Comparison of ENCODE assay signal across 27 cellular contexts in the genomic region with DNA sequence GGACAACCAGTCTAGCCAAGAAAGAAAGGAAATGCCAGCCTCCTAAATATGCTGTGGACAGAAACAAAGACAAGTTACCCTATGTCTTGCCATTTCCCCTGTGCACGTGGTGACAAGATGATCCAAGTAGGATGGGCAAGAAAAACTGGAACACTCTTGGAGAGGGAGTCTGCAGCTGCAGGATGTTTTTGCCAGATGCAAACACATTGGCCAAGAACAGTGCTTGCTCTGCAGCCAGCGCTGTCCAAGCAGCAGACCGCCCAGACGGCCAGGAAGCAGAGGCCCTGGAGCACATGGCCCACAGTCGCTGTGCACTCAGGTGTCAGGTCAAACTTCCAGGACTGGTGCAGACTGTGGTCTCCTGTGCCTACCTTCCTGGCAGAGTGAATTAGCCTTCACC.
DNase-seq lines count a peak whose midpoint lies in the region; ATAC-seq and TF ChIP-seq lines count a peak whose summit lies in the region.
"Had no signal": no experiment of that assay in that cellular context is flagged by ENCODE, and none has a peak within 500 bp of the region (broad histone marks: within the 10 kb centered on the region; RNA-seq: fewer than 3 reads in every experiment).

No MANE protein-coding gene starts in this region.

- intact Hi-C loops in body of pancreas (cut with DNase I): no loop called here
- intact Hi-C loops in left ventricle myocardium superior (cut with micrococcal nuclease): no loop called here
- intact Hi-C loops in sciatic nerve (cut with DNase I): no loop called here

- H3K36me3 ChIP-seq in body of pancreas (replicated peaks in 1 of 2; ENCODE audit: insufficient read depth in 1 of 2, low read depth in 2 of 2): no peaks in the 10 kb centered on the region
- H3K36me3 ChIP-seq: colonic mucosa, lower lobe of right lung, thyroid gland had no signal

- H3K4me3 Mint-ChIP-seq in nephron progenitor cell: no peak overlapping the region
- H3K4me3 Mint-ChIP-seq: CD4-positive, alpha-beta memory T cell; natural killer cell treated with Interleukin-12 subunit alpha and Interleukin-12 subunit beta and Interleukin-15 and Interleukin-18, amount 100 ng/mL, for 72 hours; stimulated activated naive CD8-positive, alpha-beta T cell treated with anti-CD3 and anti-CD28 coated beads, Interleukin-15, amount 100 ng/mL, for 72 hours had no signal

- H3K27ac Mint-ChIP-seq in nephron progenitor cell: no peak overlapping the region
- H3K27ac Mint-ChIP-seq: activated naive CD4-positive, alpha-beta T cell treated with anti-CD3 and anti-CD28 coated beads, Interleukin-2, amount 50 U/mL, for 72 hours; CD4-positive, alpha-beta memory T cell; natural killer cell treated with Interleukin-12 subunit alpha and Interleukin-12 subunit beta and Interleukin-15 and Interleukin-18, amount 100 ng/mL, for 72 hours; stimulated activated naive CD8-positive, alpha-beta T cell treated with anti-CD3 and anti-CD28 coated beads, Interleukin-15, amount 100 ng/mL, for 72 hours had no signal

- H3K9me3 ChIP-seq in body of pancreas: peaks cover 0 to 4% (median 0%) of the 10 kb centered on the region in 3 donors
- H3K9me3 ChIP-seq: colonic mucosa, thyroid gland had no signal

- H3K9me3 Mint-ChIP-seq in nephron progenitor cell: peaks cover 14% of the 10 kb centered on the region
- H3K9me3 Mint-ChIP-seq: activated naive CD4-positive, alpha-beta T cell treated with anti-CD3 and anti-CD28 coated beads, Interleukin-2, amount 50 U/mL, for 72 hours; natural killer cell treated with Interleukin-12 subunit alpha and Interleukin-12 subunit beta and Interleukin-15 and Interleukin-18, amount 100 ng/mL, for 72 hours; stimulated activated naive CD8-positive, alpha-beta T cell treated with anti-CD3 and anti-CD28 coated beads, Interleukin-15, amount 100 ng/mL, for 72 hours had no signal

- TF ChIP-seq CTCF in C4-2B (conservative IDR thresholded peaks at IDR 0.05) (no peak), body of pancreas (IDR thresholded peaks at IDR 0.05) (no peak), nephron progenitor cell (IDR thresholded peaks at IDR 0.05) (no peak)

- H3K27me3 Mint-ChIP-seq in nephron progenitor cell (ENCODE audit: low read depth, poor library complexity): peaks cover 14% of the 10 kb centered on the region

- no peaks in the 10 kb centered on the region for H3K4me1 Mint-ChIP-seq in nephron progenitor cell
- H3K4me1 Mint-ChIP-seq: CD4-positive, alpha-beta memory T cell; stimulated activated naive CD8-positive, alpha-beta T cell treated with anti-CD3 and anti-CD28 coated beads, Interleukin-15, amount 100 ng/mL, for 72 hours had no signal

- no peak for TF ChIP-seq POLR2A in body of pancreas (IDR thresholded peaks at IDR 0.05)

- WGBS in body of pancreas, 2 donors: 22 to 60% methylated on average over 1 to 5 of the region's 5 CpGs

- H3K36me3 Mint-ChIP-seq in nephron progenitor cell (ENCODE audit: low read depth): no peaks in the 10 kb centered on the region
- H3K36me3 Mint-ChIP-seq: CD4-positive, alpha-beta memory T cell; natural killer cell treated with Interleukin-12 subunit alpha and Interleukin-12 subunit beta and Interleukin-15 and Interleukin-18, amount 100 ng/mL, for 72 hours had no signal

- no peak overlapping the region for H3K4me3 ChIP-seq in body of pancreas
- H3K4me3 ChIP-seq: A549, colonic mucosa, lower lobe of right lung, mucosa of descending colon, thyroid gland had no signal

- DNase-seq in body of pancreas: peak in 3 of 4 donors; percentile 5 to 12 (median 9)
- peak; percentile 76 for DNase-seq in left ventricle myocardium superior
- peak; percentile 64 for DNase-seq in sciatic nerve (ENCODE audit: low spot score)
- no peak for DNase-seq in nephron progenitor cell
- no peak for DNase-seq in NCI-H748 treated with DMSO at 0.1 percent for 48 hours (lab: John Stamatoyannopoulos, UW)
- DNase-seq in activated CD8-positive, alpha-beta memory T cell treated with anti-CD3 and anti-CD28 coated beads, Interleukin-2, amount 50 U/mL, for 48 hours: no peak
- no peak for DNase-seq in inferior parietal cortex (ENCODE audit: extremely low spot score)
- DNase-seq: activated CD4-positive, alpha-beta T cell treated with anti-CD3 and anti-CD28 coated beads for 48 hours; activated T-cell treated with anti-CD3 and anti-CD28 coated beads for 4 hours; AML-193; CD4-positive, alpha-beta memory T cell; colonic mucosa; effector CD4-positive, alpha-beta T cell; kidney; lower lobe of right lung; mucosa of descending colon; NCI-H1694 treated with DMSO at 0.1 percent for 48 hours; NCI-H524 treated with DMSO at 0.1 percent for 48 hours; NK-92 treated with Interleukin-12 subunit alpha and Interleukin-12 subunit beta, amount 100 ng/mL, for 24 hours; SHP77; stimulated activated CD4-positive, alpha-beta T cell treated with anti-CD3 and anti-CD28 coated beads, Interleukin-1b, Interleukin-23, amount 100 ng/mL, for 48 hours; stimulated activated naive CD8-positive, alpha-beta T cell treated with anti-CD3 and anti-CD28 coated beads, Interleukin-15, amount 100 ng/mL, for 72 hours had no signal

- no peaks in the 10 kb centered on the region for H3K4me1 ChIP-seq in body of pancreas
- H3K4me1 ChIP-seq: colonic mucosa had no signal

- H3K27ac ChIP-seq in C4-2B (peak overlapping the region; percentile 68), body of pancreas (no peak overlapping the region)
- H3K27ac ChIP-seq: A549, colonic mucosa, lower lobe of right lung, thyroid gland had no signal

- no peak for ATAC-seq in body of pancreas
- peak; percentile 98 for ATAC-seq in left ventricle myocardium superior
- ATAC-seq in sciatic nerve: peak; percentile 91
- ATAC-seq: A549; activated naive CD4-positive, alpha-beta T cell treated with anti-CD3 and anti-CD28 coated beads, Interleukin-2, amount 50 U/mL, for 72 hours; lower lobe of right lung; mucosa of descending colon; natural killer cell treated with Interleukin-12 subunit alpha and Interleukin-12 subunit beta and Interleukin-15 and Interleukin-18, amount 100 ng/mL, for 72 hours; stimulated activated naive CD8-positive, alpha-beta T cell treated with anti-CD3 and anti-CD28 coated beads, Interleukin-15, amount 100 ng/mL, for 72 hours had no signal

- peaks cover 0 to 5% of the 10 kb centered on the region in 2 donors for H3K27me3 ChIP-seq in body of pancreas
- H3K27me3 ChIP-seq: colonic mucosa, thyroid gland had no signal

Comparison
In these comparisons a context has a peak if more than half of its experiments do, and no peak if none do; other contexts are left out.
1. DNase-seq: peak in body of pancreas (3 of 4), left ventricle myocardium superior (single experiment) and sciatic nerve (single experiment); none in nephron progenitor cell (single experiment), NCI-H748 treated with DMSO at 0.1 percent for 48 hours (single experiment), activated CD8-positive, alpha-beta memory T cell treated with anti-CD3 and anti-CD28 coated beads, Interleukin-2, amount 50 U/mL, for 48 hours (single experiment) and inferior parietal cortex (single experiment).